In genomic region chr13:26978081-26978860, GRCh38 we compare ENCODE assay signal across 19 cellular contexts.
A peak's percentile ranks its signal among the peaks of the same experiment; 100 is the strongest.
DNase-seq lines count a peak whose midpoint lies in the region; ATAC-seq and TF ChIP-seq lines count a peak whose summit lies in the region.
"Had no signal": no experiment of that assay in that cellular context is flagged by ENCODE, and none has a peak within 500 bp of the region (broad histone marks: within the 10 kb centered on the region; RNA-seq: fewer than 3 reads in every experiment).

No MANE protein-coding gene starts in this region.

- H2AFZ ChIP-seq in H9 (ENCODE audit: low read length): no peak overlapping the region

- H4K5ac ChIP-seq in H9 (ENCODE audit: insufficient read length, low read depth, low read length): no peak overlapping the region

- H2BK12ac ChIP-seq in H9 (ENCODE audit: insufficient read length, low read depth, low read length): no peak overlapping the region

- WGBS in H9 (ENCODE audit: extremely low coverage, insufficient read length, low lambda C conversion rate): no CpG with 5 or more reads among the region's 12 CpGs
- 55 to 58% methylated on average over 9 to 12 of the region's 12 CpGs for WGBS in endodermal cell (ENCODE audit: insufficient coverage in 1 of 2, insufficient read length in 1 of 2), 2 experiments

- H3K27me3 Mint-ChIP-seq in H9 (ENCODE audit: low read depth) (peaks cover 2% of the 10 kb centered on the region; the same call in 1 of the 2 replicates), endodermal cell (ENCODE audit: insufficient read depth) (peaks cover 4% of the 10 kb centered on the region)

- H3K27ac ChIP-seq in H9 (ENCODE audit: insufficient read length, low read depth, low read length) (no peak overlapping the region), endodermal cell (ENCODE audit: low read depth, low read length) (no peak overlapping the region)
- H3K27ac ChIP-seq: thoracic aorta had no signal

- H3K14ac ChIP-seq in H9 (ENCODE audit: insufficient read depth, low read length): no peak overlapping the region

- no peak overlapping the region for H3K9ac ChIP-seq in H9 (ENCODE audit: extremely low read depth, insufficient read length, low read length)
- no peak overlapping the region for H3K9ac ChIP-seq in endodermal cell (ENCODE audit: extremely low read depth, low read length, poor library complexity, severe bottlenecking)

- H2BK15ac ChIP-seq in H9 (ENCODE audit: low read depth, low read length): no peak overlapping the region

- no peak for ATAC-seq in GM19351 (IDR thresholded peaks at IDR 0.05; ENCODE audit: unreplicated experiment)
- ATAC-seq: CD8-positive, alpha-beta T cell; stimulated activated memory B cell treated with anti-CD40 and anti-IgM and Interleukin-4, amounts not matched to agents 10 μg/mL and 1 μg/mL and 100 μg/mL, for 72 hours; T-cell had no signal

- H3K4me1 Mint-ChIP-seq in H9: peaks cover 13 to 18% of the 10 kb centered on the region in 2 experiments
- H3K4me1 Mint-ChIP-seq in endodermal cell: peaks cover 44% of the 10 kb centered on the region
- H3K4me1 Mint-ChIP-seq: stimulated activated memory B cell treated with anti-CD40 and anti-IgM and Interleukin-4, amounts not matched to agents 10 μg/mL and 1 μg/mL and 100 μg/mL, for 72 hours; T-cell had no signal

- H3K9me3 Mint-ChIP-seq in H9: peaks cover 0 to 2% of the 10 kb centered on the region in 2 experiments; a peak in 1 of 5 replicates
- no peaks in the 10 kb centered on the region for H3K9me3 Mint-ChIP-seq in endodermal cell
- H3K9me3 Mint-ChIP-seq: CD8-positive, alpha-beta T cell; stimulated activated memory B cell treated with anti-CD40 and anti-IgM and Interleukin-4, amounts not matched to agents 10 μg/mL and 1 μg/mL and 100 μg/mL, for 72 hours; T-cell had no signal

- H2BK5ac ChIP-seq in H9 (ENCODE audit: insufficient read length, low read length): no peak overlapping the region

- H3K79me1 ChIP-seq in H9 (ENCODE audit: insufficient read depth, low read depth, low read length, poor library complexity, severe bottlenecking): no peaks in the 10 kb centered on the region

- H3K36me3 ChIP-seq in endodermal cell (ENCODE audit: control insufficient read depth, insufficient read depth, low read length): no peaks in the 10 kb centered on the region
- H3K36me3 ChIP-seq: thoracic aorta had no signal

- H2AK5ac ChIP-seq in H9 (ENCODE audit: insufficient read length, low read length): no peak overlapping the region

- no peak overlapping the region for H3K23ac ChIP-seq in H9 (ENCODE audit: insufficient read length, low read depth, low read length)

- H3K27me3 ChIP-seq in H9 (ENCODE audit: insufficient read depth, low read length) (no peaks in the 10 kb centered on the region), endodermal cell (ENCODE audit: control insufficient read depth, insufficient read depth, low read length, poor library complexity, severe bottlenecking) (no peaks in the 10 kb centered on the region)

- no peak overlapping the region for H3K4ac ChIP-seq in H9 (ENCODE audit: low read depth, low read length)

- no peaks in the 10 kb centered on the region for H3K23me2 ChIP-seq in H9 (ENCODE audit: insufficient read length, low read depth, low read length, poor library complexity, severe bottlenecking)

- H3K4me2 ChIP-seq in H9 (ENCODE audit: insufficient read depth, insufficient read length, low read length): no peak overlapping the region

- H3K27ac Mint-ChIP-seq in H9: peak overlapping the region in 2 of 3 experiments; percentile 84 to 87; a peak in 2 of 7 replicates
- peak overlapping the region; percentile 48 for H3K27ac Mint-ChIP-seq in endodermal cell
- H3K27ac Mint-ChIP-seq: CD8-positive, alpha-beta T cell; stimulated activated memory B cell treated with anti-CD40 and anti-IgM and Interleukin-4, amounts not matched to agents 10 μg/mL and 1 μg/mL and 100 μg/mL, for 72 hours; T-cell had no signal

- TF ChIP-seq CTCF in H9 (conservative IDR thresholded peaks at IDR 0.05) (no peak), endodermal cell (conservative IDR thresholded peaks at IDR 0.05) (no peak)

- no peaks in the 10 kb centered on the region for H3K79me2 ChIP-seq in H9 (ENCODE audit: insufficient read depth, low read length)

- H2BK120ac ChIP-seq in H9 (ENCODE audit: low read depth, low read length, poor library complexity, severe bottlenecking): no peak overlapping the region

- no peak overlapping the region for H3K4me3 Mint-ChIP-seq in H9
- no peak overlapping the region for H3K4me3 Mint-ChIP-seq in endodermal cell
- H3K4me3 Mint-ChIP-seq: CD8-positive, alpha-beta T cell; stimulated activated memory B cell treated with anti-CD40 and anti-IgM and Interleukin-4, amounts not matched to agents 10 μg/mL and 1 μg/mL and 100 μg/mL, for 72 hours; T-cell had no signal

- no peaks in the 10 kb centered on the region for H3K36me3 Mint-ChIP-seq in H9 (ENCODE audit: insufficient read depth in 1 of 3, low read depth in 3 of 3)
- H3K36me3 Mint-ChIP-seq in endodermal cell (ENCODE audit: low read depth): no peaks in the 10 kb centered on the region
- H3K36me3 Mint-ChIP-seq: CD8-positive, alpha-beta T cell; stimulated activated memory B cell treated with anti-CD40 and anti-IgM and Interleukin-4, amounts not matched to agents 10 μg/mL and 1 μg/mL and 100 μg/mL, for 72 hours; T-cell had no signal

- H3K4me1 ChIP-seq in H9 (ENCODE audit: insufficient read depth, low read length) (no peaks in the 10 kb centered on the region), endodermal cell (ENCODE audit: control insufficient read depth, insufficient read depth, low read length) (peaks cover 17% of the 10 kb centered on the region)

- H4K8ac ChIP-seq in H9 (replicated peaks; ENCODE audit: insufficient read length, low read depth, low read length): no peak overlapping the region

- no peak overlapping the region for H2BK20ac ChIP-seq in H9 (ENCODE audit: low read depth, low read length, poor library complexity, severe bottlenecking)

- H4K20me1 ChIP-seq in H9 (ENCODE audit: control insufficient read depth, insufficient read depth, insufficient read length): no peaks in the 10 kb centered on the region

- H3K18ac ChIP-seq in H9 (ENCODE audit: insufficient read length, low read depth, low read length): no peak overlapping the region

- no peaks in the 10 kb centered on the region for H3K9me3 ChIP-seq in H9 (ENCODE audit: control insufficient read depth, low read depth, low read length)
- no peaks in the 10 kb centered on the region for H3K9me3 ChIP-seq in endodermal cell (ENCODE audit: control insufficient read depth, low read length)
- H3K9me3 ChIP-seq: thoracic aorta had no signal

- H3T11ph ChIP-seq in H9 (ENCODE audit: low read length): no peak overlapping the region

- no peak overlapping the region for H4K91ac ChIP-seq in H9 (ENCODE audit: insufficient read length, low read depth, low read length)

- H3K56ac ChIP-seq in H9 (ENCODE audit: insufficient read length, low read depth, low read length): no peak overlapping the region

- no peak overlapping the region for H3K4me3 ChIP-seq in endodermal cell (ENCODE audit: low read length)
- H3K4me3 ChIP-seq: thoracic aorta had no signal

- DNase-seq in H9: peak; percentile 56
- peak; percentile 92 for DNase-seq in endodermal cell
- peak; percentile 62 for DNase-seq in iPS-NIHi7 (ENCODE audit: extremely low spot score)
- peak; percentile 60 for DNase-seq in renal cortical epithelial cell (ENCODE audit: low read depth)
- DNase-seq in mesenteric fat pad (ENCODE audit: low spot score): no peak
- DNase-seq in T-helper 2 cell: no peak
- DNase-seq in amniotic stem cell (lab: John Stamatoyannopoulos, UW): no peak
- DNase-seq: activated naive CD4-positive, alpha-beta T cell; CD8-positive, alpha-beta T cell; effector memory CD4-positive, alpha-beta T cell; NCI-H1436; NCI-H2171 treated with DMSO at 0.1 percent for 48 hours; NCI-H69; SIG-M5; stimulated activated CD4-positive, alpha-beta T cell treated with anti-CD3 and anti-CD28 coated beads, Interleukin-15, amount 100 ng/mL, for 24 hours; T-cell had no signal

Comparison
In these comparisons a context has a peak if more than half of its experiments do, and no peak if none do; other contexts are left out.
1. DNase-seq: peak in H9 (single experiment), endodermal cell (single experiment), iPS-NIHi7 (single experiment) and renal cortical epithelial cell (single experiment); none in mesenteric fat pad (single experiment), T-helper 2 cell (0 of 5) and amniotic stem cell (single experiment).